1 cellular context compared by ENCODE assay signal in genomic region chr9:112061152-112061740, GRCh38.
TF ChIP-seq lines count a peak whose summit lies in the region.

No MANE protein-coding gene starts in this region.

TF ChIP-seq in K562, 482 proteins besides CTCF, POLR2A, EP300 and RAD21 (continued from another document and continues in another):
- no peak for TF ChIP-seq ZNF398 (CRISPR knock-in tag; IDR thresholded peaks at IDR 0.05)
- TF ChIP-seq BACH1 (tag; IDR thresholded peaks at IDR 0.05): peak; percentile 73; the same call in 1 of the 2 replicates
- no peak for TF ChIP-seq C11orf30 (IDR thresholded peaks at IDR 0.05; ENCODE audit: low read depth)
- TF ChIP-seq COPS2 (conservative IDR thresholded peaks at IDR 0.05): no peak
- no peak for TF ChIP-seq RUNX1 (IDR thresholded peaks at IDR 0.05; ENCODE audit: low read depth)
- TF ChIP-seq NCOA4 (IDR thresholded peaks at IDR 0.05; ENCODE audit: partially characterized antibody): no peak
- peak; percentile 34; the same call in 1 of the 2 replicates for TF ChIP-seq DMBX1 (CRISPR knock-in tag; IDR thresholded peaks at IDR 0.05; ENCODE audit: borderline replicate concordance)
- TF ChIP-seq HDAC2 (IDR thresholded peaks at IDR 0.05): no peak
- peak; percentile 92 for TF ChIP-seq CREB1 (IDR thresholded peaks at IDR 0.05)
- TF ChIP-seq CREB1 (CRISPR knock-in tag; IDR thresholded peaks at IDR 0.05): peak; percentile 93
- TF ChIP-seq, protein P1, sequence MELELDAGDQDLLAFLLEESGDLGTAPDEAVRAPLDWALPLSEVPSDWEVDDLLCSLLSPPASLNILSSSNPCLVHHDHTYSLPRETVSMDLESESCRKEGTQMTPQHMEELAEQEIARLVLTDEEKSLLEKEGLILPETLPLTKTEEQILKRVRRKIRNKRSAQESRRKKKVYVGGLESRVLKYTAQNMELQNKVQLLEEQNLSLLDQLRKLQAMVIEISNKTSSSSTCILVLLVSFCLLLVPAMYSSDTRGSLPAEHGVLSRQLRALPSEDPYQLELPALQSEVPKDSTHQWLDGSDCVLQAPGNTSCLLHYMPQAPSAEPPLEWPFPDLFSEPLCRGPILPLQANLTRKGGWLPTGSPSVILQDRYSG (tag; conservative IDR thresholded peaks at IDR 0.05; ENCODE audit: low read depth): no peak
- TF ChIP-seq MAFF (IDR thresholded peaks at IDR 0.05; ENCODE audit: low read length): no peak
- TF ChIP-seq ZBTB11 (CRISPR knock-in tag; IDR thresholded peaks at IDR 0.05): no peak; a peak in 2 of 6 replicates
- TF ChIP-seq, protein P2, sequence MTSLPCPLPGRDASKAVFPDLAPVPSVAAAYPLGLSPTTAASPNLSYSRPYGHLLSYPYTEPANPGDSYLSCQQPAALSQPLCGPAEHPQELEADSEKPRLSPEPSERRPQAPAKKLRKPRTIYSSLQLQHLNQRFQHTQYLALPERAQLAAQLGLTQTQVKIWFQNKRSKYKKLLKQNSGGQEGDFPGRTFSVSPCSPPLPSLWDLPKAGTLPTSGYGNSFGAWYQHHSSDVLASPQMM (CRISPR knock-in tag; IDR thresholded peaks at IDR 0.05): no peak
- TF ChIP-seq ETV6 (IDR thresholded peaks at IDR 0.05; ENCODE audit: borderline replicate concordance in 1 of 2, low read depth in 2 of 2, low read length in 1 of 2): no peak
- TF ChIP-seq ETV6 (CRISPR knock-in tag; IDR thresholded peaks at IDR 0.05; ENCODE audit: borderline replicate concordance): no peak
- TF ChIP-seq JUND (IDR thresholded peaks at IDR 0.05; ENCODE audit: borderline replicate concordance, low read depth, low read length): peak; percentile 96
- TF ChIP-seq JUND (tag; IDR thresholded peaks at IDR 0.05; ENCODE audit: borderline replicate concordance, low read depth, low read length): peak; percentile 95
- no peak for TF ChIP-seq ADNP (tag; IDR thresholded peaks at IDR 0.05)
- no peak for TF ChIP-seq BRF2 (IDR thresholded peaks at IDR 0.05; ENCODE audit: borderline replicate concordance, insufficient read depth, insufficient read length)
- TF ChIP-seq MAZ (CRISPR knock-in tag; conservative IDR thresholded peaks at IDR 0.05 in 1 of 2, IDR thresholded peaks at IDR 0.05 in 1 of 2): peak; percentile 24 to 46; a peak in 1 of 4 replicates
- TF ChIP-seq, protein P3, sequence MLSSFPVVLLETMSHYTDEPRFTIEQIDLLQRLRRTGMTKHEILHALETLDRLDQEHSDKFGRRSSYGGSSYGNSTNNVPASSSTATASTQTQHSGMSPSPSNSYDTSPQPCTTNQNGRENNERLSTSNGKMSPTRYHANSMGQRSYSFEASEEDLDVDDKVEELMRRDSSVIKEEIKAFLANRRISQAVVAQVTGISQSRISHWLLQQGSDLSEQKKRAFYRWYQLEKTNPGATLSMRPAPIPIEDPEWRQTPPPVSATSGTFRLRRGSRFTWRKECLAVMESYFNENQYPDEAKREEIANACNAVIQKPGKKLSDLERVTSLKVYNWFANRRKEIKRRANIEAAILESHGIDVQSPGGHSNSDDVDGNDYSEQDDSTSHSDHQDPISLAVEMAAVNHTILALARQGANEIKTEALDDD (IDR thresholded peaks at IDR 0.05): peak; percentile 52; the same call in 1 of the 2 replicates
- TF ChIP-seq PCBP2 (IDR thresholded peaks at IDR 0.05; ENCODE audit: low read depth, low read length, poor library complexity, severe bottlenecking): no peak
- TF ChIP-seq SMC3 (conservative IDR thresholded peaks at IDR 0.05; ENCODE audit: insufficient read depth, low read depth, low read length): no peak
- no peak for TF ChIP-seq ZFPM2 (CRISPR knock-in tag; IDR thresholded peaks at IDR 0.05)
- TF ChIP-seq CLOCK (CRISPR knock-in tag; IDR thresholded peaks at IDR 0.05; ENCODE audit: borderline replicate concordance): no peak
- no peak for TF ChIP-seq DACH1 (IDR thresholded peaks at IDR 0.05; ENCODE audit: partially characterized antibody)
- no peak for TF ChIP-seq ZNF717 (CRISPR knock-in tag; IDR thresholded peaks at IDR 0.05)
- TF ChIP-seq FOXK1 (CRISPR knock-in tag; IDR thresholded peaks at IDR 0.05; ENCODE audit: borderline replicate concordance): peak; percentile 37; the same call in 1 of the 2 replicates
- TF ChIP-seq, protein P4, sequence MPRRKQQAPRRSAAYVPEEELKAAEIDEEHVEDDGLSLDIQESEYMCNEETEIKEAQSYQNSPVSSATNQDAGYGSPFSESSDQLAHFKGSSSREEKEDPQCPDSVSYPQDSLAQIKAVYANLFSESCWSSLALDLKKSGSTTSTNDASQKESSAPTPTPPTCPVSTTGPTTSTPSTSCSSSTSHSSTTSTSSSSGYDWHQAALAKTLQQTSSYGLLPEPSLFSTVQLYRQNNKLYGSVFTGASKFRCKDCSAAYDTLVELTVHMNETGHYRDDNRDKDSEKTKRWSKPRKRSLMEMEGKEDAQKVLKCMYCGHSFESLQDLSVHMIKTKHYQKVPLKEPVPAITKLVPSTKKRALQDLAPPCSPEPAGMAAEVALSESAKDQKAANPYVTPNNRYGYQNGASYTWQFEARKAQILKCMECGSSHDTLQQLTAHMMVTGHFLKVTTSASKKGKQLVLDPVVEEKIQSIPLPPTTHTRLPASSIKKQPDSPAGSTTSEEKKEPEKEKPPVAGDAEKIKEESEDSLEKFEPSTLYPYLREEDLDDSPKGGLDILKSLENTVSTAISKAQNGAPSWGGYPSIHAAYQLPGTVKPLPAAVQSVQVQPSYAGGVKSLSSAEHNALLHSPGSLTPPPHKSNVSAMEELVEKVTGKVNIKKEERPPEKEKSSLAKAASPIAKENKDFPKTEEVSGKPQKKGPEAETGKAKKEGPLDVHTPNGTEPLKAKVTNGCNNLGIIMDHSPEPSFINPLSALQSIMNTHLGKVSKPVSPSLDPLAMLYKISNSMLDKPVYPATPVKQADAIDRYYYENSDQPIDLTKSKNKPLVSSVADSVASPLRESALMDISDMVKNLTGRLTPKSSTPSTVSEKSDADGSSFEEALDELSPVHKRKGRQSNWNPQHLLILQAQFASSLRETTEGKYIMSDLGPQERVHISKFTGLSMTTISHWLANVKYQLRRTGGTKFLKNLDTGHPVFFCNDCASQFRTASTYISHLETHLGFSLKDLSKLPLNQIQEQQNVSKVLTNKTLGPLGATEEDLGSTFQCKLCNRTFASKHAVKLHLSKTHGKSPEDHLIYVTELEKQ (CRISPR knock-in tag; IDR thresholded peaks at IDR 0.05): no peak
- TF ChIP-seq ZNF311 (CRISPR knock-in tag; IDR thresholded peaks at IDR 0.05): peak; percentile 68; the same call in 1 of the 2 replicates
- TF ChIP-seq MTA3 (IDR thresholded peaks at IDR 0.05; ENCODE audit: borderline replicate concordance): peak; percentile 82; the same call in 1 of the 2 replicates
- peak; percentile 74 for TF ChIP-seq ZNF584 (CRISPR knock-in tag; IDR thresholded peaks at IDR 0.05; ENCODE audit: low read depth)
- TF ChIP-seq ZNF316 (IDR thresholded peaks at IDR 0.05): no peak
- no peak for TF ChIP-seq YBX1 (IDR thresholded peaks at IDR 0.05)
- no peak for TF ChIP-seq ZNF274 (IDR thresholded peaks at IDR 0.05; ENCODE audit: borderline replicate concordance, low read depth, low read length)
- TF ChIP-seq, protein P5, sequence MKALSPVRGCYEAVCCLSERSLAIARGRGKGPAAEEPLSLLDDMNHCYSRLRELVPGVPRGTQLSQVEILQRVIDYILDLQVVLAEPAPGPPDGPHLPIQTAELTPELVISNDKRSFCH (CRISPR knock-in tag; IDR thresholded peaks at IDR 0.05): no peak
- TF ChIP-seq, protein P5 (tag; IDR thresholded peaks at IDR 0.05): peak; percentile 41; the same call in 1 of the 2 replicates
- TF ChIP-seq ZNF239 (CRISPR knock-in tag; IDR thresholded peaks at IDR 0.05): no peak; the same call in 1 of the 2 replicates
- TF ChIP-seq, protein P6, sequence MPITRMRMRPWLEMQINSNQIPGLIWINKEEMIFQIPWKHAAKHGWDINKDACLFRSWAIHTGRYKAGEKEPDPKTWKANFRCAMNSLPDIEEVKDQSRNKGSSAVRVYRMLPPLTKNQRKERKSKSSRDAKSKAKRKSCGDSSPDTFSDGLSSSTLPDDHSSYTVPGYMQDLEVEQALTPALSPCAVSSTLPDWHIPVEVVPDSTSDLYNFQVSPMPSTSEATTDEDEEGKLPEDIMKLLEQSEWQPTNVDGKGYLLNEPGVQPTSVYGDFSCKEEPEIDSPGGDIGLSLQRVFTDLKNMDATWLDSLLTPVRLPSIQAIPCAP (CRISPR knock-in tag; IDR thresholded peaks at IDR 0.05; ENCODE audit: borderline replicate concordance): no peak
- TF ChIP-seq, protein P7, sequence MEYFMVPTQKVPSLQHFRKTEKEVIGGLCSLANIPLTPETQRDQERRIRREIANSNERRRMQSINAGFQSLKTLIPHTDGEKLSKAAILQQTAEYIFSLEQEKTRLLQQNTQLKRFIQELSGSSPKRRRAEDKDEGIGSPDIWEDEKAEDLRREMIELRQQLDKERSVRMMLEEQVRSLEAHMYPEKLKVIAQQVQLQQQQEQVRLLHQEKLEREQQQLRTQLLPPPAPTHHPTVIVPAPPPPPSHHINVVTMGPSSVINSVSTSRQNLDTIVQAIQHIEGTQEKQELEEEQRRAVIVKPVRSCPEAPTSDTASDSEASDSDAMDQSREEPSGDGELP (CRISPR knock-in tag; IDR thresholded peaks at IDR 0.05; ENCODE audit: borderline replicate concordance): peak; percentile 63
- no peak for TF ChIP-seq NR2F6 (CRISPR knock-in tag; IDR thresholded peaks at IDR 0.05)
- TF ChIP-seq KLF16 (IDR thresholded peaks at IDR 0.05): 0 out of 2 replicates have a peak, but pooled peaks have one; percentile 26
- no peak for TF ChIP-seq TFAM (CRISPR knock-in tag; conservative IDR thresholded peaks at IDR 0.05)
